ENCODE assay signal across 8 cellular contexts in the genomic region with DNA sequence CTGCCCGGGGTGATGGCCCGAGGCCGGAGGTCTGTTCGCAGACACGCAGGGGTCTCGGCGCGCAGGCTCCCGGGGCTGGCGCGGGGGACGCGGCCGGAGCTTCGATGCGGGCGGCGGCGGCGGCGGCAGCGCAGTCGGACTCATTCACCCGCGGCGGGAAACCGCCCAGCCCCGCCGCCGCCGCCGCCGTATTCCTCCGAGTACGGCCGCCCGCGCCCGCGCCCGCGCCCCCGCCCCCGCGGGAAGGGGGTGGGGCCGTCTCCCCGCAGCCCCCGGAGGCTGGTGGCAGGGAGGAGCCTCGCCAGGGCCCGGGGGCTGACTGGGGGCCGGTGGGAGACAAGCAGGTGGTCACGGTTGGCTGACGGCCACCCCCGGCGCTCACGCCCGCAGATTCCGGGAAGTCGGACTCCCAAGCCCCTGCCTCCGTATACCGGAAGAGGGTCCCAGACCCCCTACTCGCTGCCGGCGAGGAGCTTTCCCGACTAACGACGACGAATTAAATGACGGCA. TPM values are rescaled to one million over a fixed set of nuclear protein-coding genes. Genes with fewer than 3 reads are reported as not detected.
DNase-seq lines count a peak whose midpoint lies in the region; ATAC-seq and TF ChIP-seq lines count a peak whose summit lies in the region.

A gene with protein sequence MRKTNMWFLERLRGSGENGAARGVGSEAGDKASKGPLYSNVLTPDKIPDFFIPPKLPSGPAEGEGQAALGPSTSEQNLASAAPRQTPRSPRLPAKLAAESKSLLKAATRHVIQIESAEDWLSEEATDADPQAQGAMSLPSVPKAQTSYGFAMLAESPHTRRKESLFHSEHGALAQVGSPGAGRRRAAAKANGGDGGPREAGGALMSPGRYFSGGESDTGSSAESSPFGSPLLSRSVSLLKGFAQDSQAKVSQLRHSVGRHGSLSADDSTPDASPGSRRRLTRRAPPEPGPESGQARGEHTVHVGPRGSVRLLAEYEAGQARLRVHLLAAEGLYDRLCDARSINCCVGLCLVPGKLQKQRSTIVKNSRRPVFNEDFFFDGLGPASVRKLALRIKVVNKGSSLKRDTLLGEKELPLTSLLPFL (minus strand): TSS at position 142 of the 509 bp plus-strand sequence. CDS start 786 bp downstream, outside the sequence.

- no peak within 1 kb of the TSS for H3K27ac ChIP-seq in OCI-LY1 (ENCODE audit: low read depth, low read length, poor library complexity, severe bottlenecking)
- no peak within 1 kb of the TSS for H3K27ac ChIP-seq in mammary epithelial cell (ENCODE audit: insufficient read depth, low read depth, low read length)
- no peak within 1 kb of the TSS for H3K27ac ChIP-seq in lower lobe of right lung
- H3K27ac ChIP-seq in testis = no peak within 1 kb of the TSS

- CTCF ChIA-PET in mammary epithelial cell (lab: Charles Lee; ENCODE audit: low non-redundant PET) = interaction anchor here (0.7 kb wide), 1 partner anchor 61 kb away, joined by 4 read pairs; no protein-coding TSS in a partner anchor

- peak within 1 kb of the TSS; percentile 62 for H3K4me2 ChIP-seq in OCI-LY1 (ENCODE audit: low read length)
- H3K4me2 ChIP-seq in mammary epithelial cell (ENCODE audit: insufficient read depth, low read depth, low read length) = peak within 1 kb of the TSS; percentile 64

- peak; percentile 10 to 39 for ATAC-seq in lower lobe of right lung
- no peak for ATAC-seq in GM19351 (IDR thresholded peaks at IDR 0.05; ENCODE audit: unreplicated experiment)

- H3K4me1 ChIP-seq in OCI-LY1 (ENCODE audit: insufficient read depth, low read length, severe bottlenecking) (peaks cover 11% of the 10 kb centered on the region), mammary epithelial cell (ENCODE audit: insufficient read depth, low read length) (peaks cover 6% of the 10 kb centered on the region), lower lobe of right lung (peaks cover 17% of the 10 kb centered on the region), testis (peaks cover 8% of the 10 kb centered on the region)

- H3K79me2 ChIP-seq in OCI-LY1 (ENCODE audit: insufficient read depth, low read length) (no peaks in the 10 kb centered on the region), mammary epithelial cell (ENCODE audit: insufficient read depth, low read length) (no peaks in the 10 kb centered on the region)

- H3K36me3 ChIP-seq in OCI-LY1 (ENCODE audit: insufficient read depth, low read length) (no peaks in the 10 kb centered on the region), mammary epithelial cell (ENCODE audit: insufficient read depth, low read length) (no peaks in the 10 kb centered on the region), lower lobe of right lung (no peaks in the 10 kb centered on the region), testis (ENCODE audit: low read depth, missing control alignments) (no peaks in the 10 kb centered on the region)

- intact Hi-C loops in mammary epithelial cell (cut with micrococcal nuclease) = no loop called here
- intact Hi-C loops in lower lobe of right lung (cut with DNase I) = no loop called here
- intact Hi-C loops in testis (cut with DNase I; ENCODE audit: low total_unique reads) = no loop called here

- no peak within 1 kb of the TSS for H2AFZ ChIP-seq in OCI-LY1 (ENCODE audit: low read length)
- peak within 1 kb of the TSS; percentile 26 for H2AFZ ChIP-seq in mammary epithelial cell (ENCODE audit: low read depth, low read length)

- no CpG with 5 or more reads among the region's 69 CpGs for WGBS in mammary epithelial cell (ENCODE audit: low coverage, missing lambda C conversion rate)
- WGBS in testis, 2 donors = 0% methylated on average over 23 of the region's 69 CpGs; no CpG with 5 or more reads in 1 of the 2 donors

- no peak within 1 kb of the TSS for H3K9ac ChIP-seq in OCI-LY1 (ENCODE audit: low read length)
- H3K9ac ChIP-seq in mammary epithelial cell (ENCODE audit: insufficient read depth, low read length) = no peak within 1 kb of the TSS

- no peaks in the 10 kb centered on the region for H3K9me3 ChIP-seq in OCI-LY1 (ENCODE audit: low read length)
- no peaks in the 10 kb centered on the region for H3K9me3 ChIP-seq in mammary epithelial cell (replicated peaks; ENCODE audit: insufficient read depth, low read length)
- H3K9me3 ChIP-seq in lower lobe of right lung = no peaks in the 10 kb centered on the region
- no peaks in the 10 kb centered on the region for H3K9me3 ChIP-seq in testis

- dilution Hi-C loops in mammary epithelial cell (cut with HindIII; ENCODE audit: low sequenced_read_pairs) = no loop called here

- H3K27me3 ChIP-seq in OCI-LY1 (ENCODE audit: insufficient read depth, low read length) (no peaks in the 10 kb centered on the region), mammary epithelial cell (ENCODE audit: insufficient read depth, low read length) (peaks cover 19% of the 10 kb centered on the region), lower lobe of right lung (ENCODE audit: low read depth) (peaks cover 48% of the 10 kb centered on the region), testis (no peaks in the 10 kb centered on the region)

- in situ Hi-C loops in mammary epithelial cell (cut with MboI; ENCODE audit: low sequenced_read_pairs in 2 of 2) = no loop called here

- no peak for TF ChIP-seq POLR2A in testis (IDR thresholded peaks at IDR 0.05)

- TF ChIP-seq CTCF in OCI-LY1 (IDR thresholded peaks at IDR 0.05; ENCODE audit: low read length) = no peak
- TF ChIP-seq CTCF in mammary epithelial cell (conservative IDR thresholded peaks at IDR 0.05 in 1 of 2, IDR thresholded peaks at IDR 0.05 in 1 of 2; ENCODE audit: extremely low read depth in 1 of 2, insufficient read depth in 1 of 2, low read depth in 1 of 2, low read length in 2 of 2) = no peak
- TF ChIP-seq CTCF in lower lobe of right lung (IDR thresholded peaks at IDR 0.05) = no peak
- TF ChIP-seq CTCF in testis (IDR thresholded peaks at IDR 0.05) = no peak

- H4K20me1 ChIP-seq in OCI-LY1 (ENCODE audit: insufficient read depth, low read length) (no peaks in the 10 kb centered on the region), mammary epithelial cell (ENCODE audit: insufficient read depth, low read length) (no peaks in the 10 kb centered on the region)

- no TSS peak for BruUV-seq in mammary epithelial cell (replicated peaks; lab: Mats Ljungman, UMichigan)

- no peaks in the 10 kb centered on the region for H3F3A ChIP-seq in OCI-LY1 (ENCODE audit: insufficient read depth, low read length)

- H3K4me3 ChIP-seq in OCI-LY1 (ENCODE audit: low read depth, low read length, poor library complexity, severe bottlenecking) = peak within 1 kb of the TSS; percentile 54
- H3K4me3 ChIP-seq in mammary epithelial cell (replicated peaks in 1 of 3; ENCODE audit: insufficient read depth in 1 of 3, low read depth in 2 of 3, low read length in 3 of 3) = peak within 1 kb of the TSS in 2 of 3 experiments; percentile 28 to 40
- H3K4me3 ChIP-seq in lower lobe of right lung = peak within 1 kb of the TSS; percentile 55
- peak within 1 kb of the TSS; percentile 34 to 48 for H3K4me3 ChIP-seq in testis

- peak; percentile 43 for DNase-seq in COR-L47 (lab: John Stamatoyannopoulos, UW)
- no peak for DNase-seq in mammary epithelial cell
- peak; percentile 39 for DNase-seq in lower lobe of right lung
- no peak for DNase-seq in testis
- DNase-seq in dedifferentiated amniotic fluid mesenchymal stem cell (ENCODE audit: extremely low spot score) = no peak
- DNase-seq in kidney tubule cell (ENCODE audit: low spot score) = no peak

- H3K9me2 ChIP-seq in OCI-LY1 (ENCODE audit: low read depth, low read length) = no peaks in the 10 kb centered on the region

RNA-seq across cellular contexts. Expression of the gene that starts here (rescaled TPM):
- 1 to 10 TPM in 1 of 2 donors, under 1 TPM in 1; 0.33 to 1.8 TPM for total RNA-seq in mammary epithelial cell
- 0.39 TPM for polyA plus RNA-seq in mammary epithelial cell
- polyA minus RNA-seq in mammary epithelial cell = not detected
- total RNA-seq in lower lobe of right lung = 2.2 TPM
- total RNA-seq in testis = 1 to 10 TPM; 5.3 to 5.4 TPM
- polyA plus RNA-seq in testis (ENCODE audit: insufficient read depth, low read depth, low replicate concordance) = 0.88 TPM

Comparison
In these comparisons a context has a peak if more than half of its experiments do, and no peak if none do; other contexts are left out.
1. DNase-seq: peak in COR-L47 (single experiment) and lower lobe of right lung (single experiment); none in mammary epithelial cell (single experiment), testis (single experiment), dedifferentiated amniotic fluid mesenchymal stem cell (single experiment) and kidney tubule cell (single experiment).
2. Peak in every context shown above with its lines, with median percentiles within 50 percentile points of each other: H3K4me3 ChIP-seq.